8 cellular contexts compared by ENCODE assay signal in the genomic region with DNA sequence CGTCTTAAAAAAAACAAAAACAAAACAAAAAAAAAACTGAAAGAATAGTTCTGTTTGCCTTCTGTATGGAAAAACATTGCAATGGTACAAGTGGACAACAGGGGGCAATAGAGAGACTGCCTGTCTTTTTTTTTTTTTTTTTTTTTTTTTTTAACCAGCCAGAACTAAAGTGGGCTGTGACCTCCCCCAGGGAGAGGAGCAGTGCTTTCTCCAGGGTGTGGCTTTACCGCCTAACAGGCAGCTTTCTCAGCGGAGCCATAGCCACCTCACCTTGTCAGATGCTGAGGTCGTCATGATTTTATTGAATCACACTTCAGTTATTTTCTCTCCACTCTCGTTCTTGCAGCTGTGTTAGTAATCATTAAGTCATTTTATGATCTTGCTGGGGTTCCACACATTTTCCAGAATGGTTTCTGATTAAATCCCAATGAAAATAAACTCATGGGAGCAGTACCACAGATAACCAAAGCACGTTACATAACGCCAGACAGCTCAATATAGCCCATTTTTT.
A peak's percentile ranks its signal among the peaks of the same experiment; 100 is the strongest.
DNase-seq lines count a peak whose midpoint lies in the region; ATAC-seq and TF ChIP-seq lines count a peak whose summit lies in the region.

No MANE protein-coding gene starts in this region.

- peak overlapping the region; percentile 75 for H3K27ac Mint-ChIP-seq in CD8-positive, alpha-beta T cell
- H3K27ac Mint-ChIP-seq in central memory CD8-positive, alpha-beta T cell (ENCODE audit: low read depth): peak overlapping the region; percentile 38
- H3K27ac Mint-ChIP-seq in naive thymus-derived CD8-positive, alpha-beta T cell: peak overlapping the region in 5 of 10 donors; percentile 29 to 82 (median 60)

- H2AFZ ChIP-seq in PC-3 (ENCODE audit: low read length): peak overlapping the region; percentile 16; the same call in 1 of the 2 replicates

- no peaks in the 10 kb centered on the region for H3K27me3 Mint-ChIP-seq in CD8-positive, alpha-beta T cell (ENCODE audit: low read depth)
- H3K27me3 Mint-ChIP-seq in central memory CD8-positive, alpha-beta T cell: no peaks in the 10 kb centered on the region
- no peaks in the 10 kb centered on the region for H3K27me3 Mint-ChIP-seq in naive thymus-derived CD8-positive, alpha-beta T cell

- H3K27ac ChIP-seq in CD8-positive, alpha-beta T cell (ENCODE audit: low read depth, low read length): no peak overlapping the region
- peak overlapping the region; percentile 88 for H3K27ac ChIP-seq in PC-3 (ENCODE audit: low read length)
- no peak overlapping the region for H3K27ac ChIP-seq in aorta (ENCODE audit: low read depth in 1 of 2, low read length in 2 of 2)

- no peaks in the 10 kb centered on the region for H3K9me2 ChIP-seq in PC-3 (replicated peaks; ENCODE audit: low read length)

- H3K4me1 Mint-ChIP-seq in CD8-positive, alpha-beta T cell (ENCODE audit: low read depth): peaks cover 50% of the 10 kb centered on the region
- H3K4me1 Mint-ChIP-seq in central memory CD8-positive, alpha-beta T cell: peaks cover 43% of the 10 kb centered on the region
- peaks cover 19 to 54% (median 46%) of the 10 kb centered on the region in 4 donors for H3K4me1 Mint-ChIP-seq in naive thymus-derived CD8-positive, alpha-beta T cell

- 36 to 40% methylated on average over 7 of the region's 7 CpGs for WGBS in aorta, 2 donors

- POLR2A ChIA-PET in CD8-positive, alpha-beta T cell (lab: Charles Lee): interaction anchor here (0.9 kb wide), 1 partner anchor 15 kb away, joined by 3 read pairs; no protein-coding TSS in a partner anchor
- POLR2A ChIA-PET in PC-3 (lab: Charles Lee; ENCODE audit: unreplicated experiment): no interaction called here
- POLR2A ChIA-PET in naive thymus-derived CD8-positive, alpha-beta T cell (lab: Charles Lee): interaction anchor here (0.6 to 1.4 kb wide), 5 partner anchors 11 to 604 kb away, joined by 3 to 9 read pairs (median 3); no protein-coding TSS in a partner anchor

- CTCF ChIA-PET in CD8-positive, alpha-beta T cell (lab: Charles Lee): interaction anchor here (0.7 to 12.9 kb wide), 11 partner anchors 9 to 468 kb away, joined by 3 to 168 read pairs (median 3); no protein-coding TSS in a partner anchor
- CTCF ChIA-PET in PC-3 (lab: Charles Lee): interaction anchor here (0.6 to 0.7 kb wide), 4 partner anchors 10 to 699 kb away, joined by 3 to 18 read pairs (median 9); no protein-coding TSS in a partner anchor

- H4K20me1 ChIP-seq in PC-3 (ENCODE audit: low read length): no peaks in the 10 kb centered on the region

- no peak overlapping the region for H3K4me3 Mint-ChIP-seq in CD8-positive, alpha-beta T cell
- no peak overlapping the region for H3K4me3 Mint-ChIP-seq in central memory CD8-positive, alpha-beta T cell
- peak overlapping the region in 2 of 10 donors; percentile 15 to 30 for H3K4me3 Mint-ChIP-seq in naive thymus-derived CD8-positive, alpha-beta T cell

- no peaks in the 10 kb centered on the region for H3K9me3 Mint-ChIP-seq in CD8-positive, alpha-beta T cell
- no peaks in the 10 kb centered on the region for H3K9me3 Mint-ChIP-seq in central memory CD8-positive, alpha-beta T cell
- H3K9me3 Mint-ChIP-seq in naive thymus-derived CD8-positive, alpha-beta T cell: no peaks in the 10 kb centered on the region

- H3K36me3 ChIP-seq in CD8-positive, alpha-beta T cell (ENCODE audit: insufficient read depth, low read length): no peaks in the 10 kb centered on the region
- H3K36me3 ChIP-seq in H7 (replicated peaks; ENCODE audit: control insufficient read depth, insufficient read depth, low read length) (no peaks in the 10 kb centered on the region), PC-3 (ENCODE audit: low read depth, low read length) (no peaks in the 10 kb centered on the region), aorta (ENCODE audit: control insufficient read depth in 1 of 2, insufficient read depth in 2 of 2, low read length in 1 of 2) (no peaks in the 10 kb centered on the region)

- no peak overlapping the region for H3K4me3 ChIP-seq in CD8-positive, alpha-beta T cell (ENCODE audit: low read depth, low read length)
- no peak overlapping the region for H3K4me3 ChIP-seq in H7 (ENCODE audit: insufficient read depth, low read depth, low read length)
- no peak overlapping the region; the same call in 1 of the 2 replicates for H3K4me3 ChIP-seq in PC-3 (ENCODE audit: low read length)
- H3K4me3 ChIP-seq in aorta (ENCODE audit: low read length in 2 of 2): no peak overlapping the region

- no peaks in the 10 kb centered on the region for H3F3A ChIP-seq in PC-3 (ENCODE audit: low read length, unreplicated experiment)

- H3K4me2 ChIP-seq in PC-3 (ENCODE audit: low read length): peak overlapping the region; percentile 53

- H3K79me2 ChIP-seq in PC-3 (ENCODE audit: low read length): no peaks in the 10 kb centered on the region

- BruUV-seq in PC-3 (replicated peaks; lab: Mats Ljungman, UMichigan): no TSS peak

- peaks cover 47% of the 10 kb centered on the region for H3K4me1 ChIP-seq in CD8-positive, alpha-beta T cell (ENCODE audit: insufficient read depth, low read length)
- H3K4me1 ChIP-seq in PC-3 (ENCODE audit: insufficient read depth, low read length) (peaks cover 44% of the 10 kb centered on the region), aorta (ENCODE audit: control insufficient read depth in 1 of 2, insufficient read depth in 2 of 2, low read length in 2 of 2) (peaks cover 0 to 7% of the 10 kb centered on the region in 2 donors)

- H3K9ac ChIP-seq in PC-3 (ENCODE audit: low read length): peak overlapping the region; percentile 54; the same call in 1 of the 2 replicates

- H3K36me3 Mint-ChIP-seq in CD8-positive, alpha-beta T cell: no peaks in the 10 kb centered on the region
- peaks cover 8% of the 10 kb centered on the region for H3K36me3 Mint-ChIP-seq in central memory CD8-positive, alpha-beta T cell (ENCODE audit: insufficient read depth)
- H3K36me3 Mint-ChIP-seq in naive thymus-derived CD8-positive, alpha-beta T cell: peaks cover 0 to 3% (median 0%) of the 10 kb centered on the region in 3 donors

- intact Hi-C loops in CD8-positive, alpha-beta T cell (cut with DNase I, micrococcal nuclease): loop anchor here (1.0 to 5.0 kb wide), 4 partner anchors 15 to 646 kb away; a partner anchor contains a TSS
- intact Hi-C loops in PC-3 (cut with micrococcal nuclease): loop anchor here (5.0 kb wide), 1 partner anchor 79 kb away; a partner anchor contains a TSS
- intact Hi-C loops in aorta (cut with DNase I): loop anchor here in 1 of 2 donors (10.0 kb wide), 1 partner anchor 72 kb away; no protein-coding TSS in a partner anchor

- peak; percentile 16 for ATAC-seq in CD8-positive, alpha-beta T cell
- ATAC-seq in PC-3 (no peak), aorta (ENCODE audit: low FRiP score) (no peak), HG03521 (IDR thresholded peaks at IDR 0.05; ENCODE audit: unreplicated experiment) (no peak)
- ATAC-seq in central memory CD8-positive, alpha-beta T cell (replicated peaks; ENCODE audit: extremely low read depth, poor library complexity, severe bottlenecking): no peak
- ATAC-seq in naive thymus-derived CD8-positive, alpha-beta T cell: no peak

- DNase-seq in CD8-positive, alpha-beta T cell: peak in 2 of 7 experiments; percentile 34 to 57
- DNase-seq in H7 (peak; percentile 82), PC-3 (peak; percentile 75), aorta (no peak), activated gamma-delta T cell (lab: John Stamatoyannopoulos, UW) (no peak)
- DNase-seq in central memory CD8-positive, alpha-beta T cell (ENCODE audit: low spot score in 2 of 2): peak in 1 of 2 donors; percentile 27
- peak in 7 of 10 donors; percentile 12 to 70 (median 64) for DNase-seq in naive thymus-derived CD8-positive, alpha-beta T cell

- H3K9me3 ChIP-seq in CD8-positive, alpha-beta T cell (ENCODE audit: low read length): no peaks in the 10 kb centered on the region
- H3K9me3 ChIP-seq in PC-3 (ENCODE audit: low read length): no peaks in the 10 kb centered on the region
- H3K9me3 ChIP-seq in aorta (ENCODE audit: control insufficient read depth, low read length): no peaks in the 10 kb centered on the region

- TF ChIP-seq CTCF in CD8-positive, alpha-beta T cell (IDR thresholded peaks at IDR 0.05): peak; percentile 93
- peak; percentile 75 for TF ChIP-seq CTCF in PC-3 (conservative IDR thresholded peaks at IDR 0.05; ENCODE audit: low read depth, low read length)

- H3K27me3 ChIP-seq in CD8-positive, alpha-beta T cell (ENCODE audit: insufficient read depth, low read length): no peaks in the 10 kb centered on the region
- H3K27me3 ChIP-seq in H7 (ENCODE audit: control insufficient read depth, insufficient read depth, low read length) (no peaks in the 10 kb centered on the region), PC-3 (ENCODE audit: low read length) (no peaks in the 10 kb centered on the region), aorta (ENCODE audit: control insufficient read depth in 1 of 2, insufficient read depth in 2 of 2, low read length in 1 of 2) (no peaks in the 10 kb centered on the region)

Comparison
In these comparisons a context has a peak if more than half of its experiments do, and no peak if none do; other contexts are left out.
1. DNase-seq: peak in H7 (single experiment), PC-3 (single experiment) and naive thymus-derived CD8-positive, alpha-beta T cell (7 of 10); none in aorta (0 of 2) and activated gamma-delta T cell (single experiment).